Comparison of ENCODE assay signal across 21 cellular contexts in the genomic region with DNA sequence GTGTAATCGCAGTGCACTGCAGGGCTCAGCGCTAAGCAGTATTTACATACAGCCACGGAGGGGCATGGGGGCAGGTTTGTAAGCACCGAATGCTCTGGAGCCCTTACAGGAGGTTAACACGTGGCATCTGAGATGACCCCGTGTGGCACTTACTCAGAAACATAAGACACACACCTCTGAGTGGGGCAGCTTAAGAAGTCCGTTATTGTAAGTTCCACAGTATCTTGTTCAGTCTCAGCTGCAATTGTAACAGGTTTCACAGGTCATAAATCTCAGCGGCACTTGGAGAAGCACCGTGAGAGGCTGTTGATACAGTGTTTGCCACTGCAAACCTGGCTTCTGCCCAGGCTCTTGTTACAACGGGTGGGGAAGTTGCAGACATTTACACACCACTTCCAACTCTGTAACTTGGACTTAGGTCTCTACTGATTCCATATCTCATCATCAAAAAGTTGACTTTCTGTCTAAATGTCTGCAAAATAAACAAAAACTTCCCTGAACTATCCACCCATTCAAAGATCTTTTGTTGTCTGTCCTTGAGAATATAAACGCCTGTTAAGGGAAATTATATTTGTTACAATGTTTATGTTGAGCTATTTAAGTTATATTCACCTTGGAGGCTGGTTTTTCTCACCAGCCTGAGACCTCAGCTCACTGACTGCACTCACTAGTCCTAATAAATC. TPM values are rescaled to one million over a fixed set of nuclear protein-coding genes. Genes with fewer than 3 reads are reported as not detected.
DNase-seq lines count a peak whose midpoint lies in the region; FAIRE-seq and TF ChIP-seq lines count a peak whose summit lies in the region.
"Had no signal": no experiment of that assay in that cellular context is flagged by ENCODE, and none has a peak within 500 bp of the region (broad histone marks: within the 10 kb centered on the region; RNA-seq: fewer than 3 reads in every experiment).

No MANE protein-coding gene starts in this region.

- DNase-seq in NCI-H1417 (lab: John Stamatoyannopoulos, UW) (peak in 2 of 3 experiments; percentile 55 to 88), NCI-H1417 treated with DMSO at 0.1 percent for 48 hours (lab: John Stamatoyannopoulos, UW) (no peak), NCI-H2029 (lab: John Stamatoyannopoulos, UW) (peak; percentile 36), islet precursor cell (peak; percentile 27), smooth muscle cell (lab: John Stamatoyannopoulos, UW; ENCODE audit: unreplicated experiment) (no peak), D721Med (ENCODE audit: insufficient read length, low spot score) (no peak), NCI-H1930 (lab: John Stamatoyannopoulos, UW) (no peak)
- DNase-seq: activated CD4-positive, CD25-positive, alpha-beta regulatory T cell treated with anti-CD3 and anti-CD28 coated beads, Interleukin-2, amount 50 U/mL, for 72 hours; activated CD8-positive, alpha-beta memory T cell treated with anti-CD3 and anti-CD28 coated beads, Interleukin-2, amount 50 U/mL, for 48 hours; activated naive CD4-positive, alpha-beta T cell treated with anti-CD3 and anti-CD28 coated beads for 36 hours; mammary epithelial cell; naive thymus-derived CD8-positive, alpha-beta T cell; NCI-H226 had no signal

- H3K36me3 ChIP-seq in rectal smooth muscle tissue (ENCODE audit: control insufficient read depth, insufficient read depth, low read length) (no peaks in the 10 kb centered on the region), smooth muscle cell (ENCODE audit: low read depth) (no peaks in the 10 kb centered on the region)
- H3K36me3 ChIP-seq: ascending aorta, SJCRH30, vagina had no signal

- WGBS in smooth muscle cell (ENCODE audit: low lambda C conversion rate), result 61% methylated on average over 11 of the region's 11 CpGs

- H3K4me3 ChIP-seq in rectal smooth muscle tissue (ENCODE audit: low read length) (peak overlapping the region; percentile 13), smooth muscle cell (no peak overlapping the region)
- H3K4me3 ChIP-seq: A549, ascending aorta, SJCRH30, vagina had no signal

- H2AFZ ChIP-seq in smooth muscle cell (ENCODE audit: low read depth), result no peak overlapping the region

- H3K9ac ChIP-seq in rectal smooth muscle tissue (ENCODE audit: low read length) (no peak overlapping the region), smooth muscle cell (ENCODE audit: low read depth) (no peak overlapping the region)

- H3K79me2 ChIP-seq in smooth muscle cell (ENCODE audit: low read depth), result no peaks in the 10 kb centered on the region

- no peak for FAIRE-seq in D721Med (lab: Jason Lieb, UNC)
- FAIRE-seq: A549, frontal cortex, H1 had no signal

- H3K27ac ChIP-seq in rectal smooth muscle tissue (ENCODE audit: low read depth, low read length) (no peak overlapping the region), smooth muscle cell (ENCODE audit: low read depth) (no peak overlapping the region)
- H3K27ac ChIP-seq: A549, ascending aorta, C4-2B, SJCRH30, vagina had no signal

- TF ChIP-seq CTCF in smooth muscle cell (IDR thresholded peaks at IDR 0.05; ENCODE audit: borderline replicate concordance, insufficient read depth, poor library complexity, severe bottlenecking), result no peak
- TF ChIP-seq CTCF in D721Med (IDR thresholded peaks at IDR 0.05; ENCODE audit: insufficient read depth, missing control alignments), result no peak

- no peak overlapping the region for H3K4me2 ChIP-seq in smooth muscle cell
- H3K4me2 ChIP-seq: A549 had no signal

- no peaks in the 10 kb centered on the region for H3K9me3 ChIP-seq in smooth muscle cell (replicated peaks; ENCODE audit: low read depth)
- H3K9me3 ChIP-seq: A549, ascending aorta, SJCRH30, vagina had no signal

- H3K4me1 ChIP-seq in rectal smooth muscle tissue (ENCODE audit: control insufficient read depth, insufficient read depth, low read length) (peaks cover 5% of the 10 kb centered on the region), smooth muscle cell (ENCODE audit: low read depth) (no peaks in the 10 kb centered on the region)
- H3K4me1 ChIP-seq: A549, ascending aorta, vagina had no signal

- no peaks in the 10 kb centered on the region for H4K20me1 ChIP-seq in smooth muscle cell (ENCODE audit: low read depth)

- no peaks in the 10 kb centered on the region for H3K27me3 ChIP-seq in rectal smooth muscle tissue (ENCODE audit: control insufficient read depth, insufficient read depth, low read length)
- peaks cover 64% of the 10 kb centered on the region for H3K27me3 ChIP-seq in smooth muscle cell (ENCODE audit: low read depth)
- H3K27me3 ChIP-seq: ascending aorta, vagina had no signal

- no peaks in the 10 kb centered on the region for H3F3A ChIP-seq in smooth muscle cell (ENCODE audit: low read depth)

RNA-seq across cellular contexts. Expression of a gene that starts 10.3 kb away (rescaled TPM):
- 0.58 TPM in 1 of 2 replicates, not detected in the other for total RNA-seq in smooth muscle cell
- polyA plus RNA-seq in smooth muscle cell, result not detected in 2 replicates
- polyA plus RNA-seq: naive thymus-derived CD8-positive, alpha-beta T cell had no signal

Comparison
In these comparisons a context has a peak if more than half of its experiments do, and no peak if none do; other contexts are left out.
1. DNase-seq: peak in NCI-H1417 (2 of 3), NCI-H2029 (single experiment) and islet precursor cell (single experiment); none in NCI-H1417 treated with DMSO at 0.1 percent for 48 hours (single experiment), smooth muscle cell (single experiment), D721Med (single experiment) and NCI-H1930 (0 of 2).